ENCODE assay signal across 9 cellular contexts in genomic region chr18:10453885-10454772, GRCh38. TPM values are rescaled to one million over a fixed set of nuclear protein-coding genes. Genes with fewer than 3 reads are reported as not detected.
DNase-seq lines count a peak whose midpoint lies in the region; ATAC-seq and TF ChIP-seq lines count a peak whose summit lies in the region.
"Had no signal": no experiment of that assay in that cellular context is flagged by ENCODE, and none has a peak within 500 bp of the region (broad histone marks: within the 10 kb centered on the region; RNA-seq: fewer than 3 reads in every experiment).

TSS of gene APCDD1 (plus strand) at chr18:10454635. CDS start at chr18:10454982, 347 bp downstream.

- peak; percentile 34 for DNase-seq in DND-41
- DNase-seq in NCI-H2196 treated with DMSO at 0.1 percent for 48 hours (lab: John Stamatoyannopoulos, UW; ENCODE audit: unreplicated experiment) = peak; percentile 78
- DNase-seq in NCI-H446 treated with DMSO at 0.1 percent for 48 hours (lab: John Stamatoyannopoulos, UW) = no peak
- DNase-seq in HK-2 (ENCODE audit: unreplicated experiment) = no peak

- H3K4me1 ChIP-seq in DND-41 (ENCODE audit: insufficient read depth, low read length) = peaks cover 12% of the 10 kb centered on the region
- peaks cover 6 to 12% (median 9%) of the 10 kb centered on the region in 4 donors for H3K4me1 ChIP-seq in liver (ENCODE audit: control insufficient read depth in 4 of 4, insufficient read depth in 4 of 4, low read length in 3 of 4)
- H3K4me1 ChIP-seq in stomach smooth muscle (ENCODE audit: control insufficient read depth, insufficient read depth, low read length) = peaks cover 28% of the 10 kb centered on the region

- H3K79me2 ChIP-seq in DND-41 (ENCODE audit: insufficient read depth, low read length) = no peaks in the 10 kb centered on the region

- ATAC-seq in DND-41 (ENCODE audit: insufficient read depth, low read depth) (peak; percentile 75), GM18861 (IDR thresholded peaks at IDR 0.05; ENCODE audit: unreplicated experiment) (no peak)
- ATAC-seq: K562 had no signal

- H3K36me3 ChIP-seq in DND-41 (ENCODE audit: insufficient read depth, low read length) = no peaks in the 10 kb centered on the region
- H3K36me3 ChIP-seq in liver (ENCODE audit: control insufficient read depth in 4 of 4, insufficient read depth in 3 of 4, low read depth in 1 of 4, low read length in 3 of 4) = no peaks in the 10 kb centered on the region
- H3K36me3 ChIP-seq in stomach smooth muscle (ENCODE audit: control insufficient read depth in 2 of 2, insufficient read depth in 2 of 2, low read length in 2 of 2) = no peaks in the 10 kb centered on the region

- WGBS in liver = 11% methylated on average over 80 of the region's 80 CpGs

- peak within 1 kb of the TSS; percentile 64 for H3K4me2 ChIP-seq in DND-41 (ENCODE audit: insufficient read depth, low read length)

- H3K4me3 ChIP-seq in DND-41 (ENCODE audit: low read depth in 1 of 2, low read length in 2 of 2) = peak within 1 kb of the TSS in 1 of 2 experiments; percentile 53; a peak in 3 of 4 replicates
- peak within 1 kb of the TSS in 2 of 3 donors; percentile 36 to 54 for H3K4me3 ChIP-seq in liver (ENCODE audit: low read depth in 1 of 3, low read length in 3 of 3)
- H3K4me3 ChIP-seq in stomach smooth muscle (ENCODE audit: low read length in 2 of 2) = peak within 1 kb of the TSS; percentile 81 to 90
- H3K4me3 ChIP-seq: K562 had no signal

- H3K9me3 ChIP-seq in DND-41 (ENCODE audit: insufficient read depth, low read length, severe bottlenecking) = no peaks in the 10 kb centered on the region
- H3K9me3 ChIP-seq in liver (ENCODE audit: control insufficient read depth in 4 of 4, low read length in 3 of 4) = no peaks in the 10 kb centered on the region
- no peaks in the 10 kb centered on the region for H3K9me3 ChIP-seq in stomach smooth muscle (ENCODE audit: control insufficient read depth in 2 of 2, low read length in 2 of 2)

- no peak for TF ChIP-seq RAD21 in liver (IDR thresholded peaks at IDR 0.05)

- peak within 1 kb of the TSS; percentile 45; the same call in 1 of the 2 replicates for H2AFZ ChIP-seq in DND-41 (ENCODE audit: low read depth, low read length)

- H3K27me3 ChIP-seq in DND-41 (ENCODE audit: insufficient read depth, low read length, poor library complexity) (peaks cover 44% of the 10 kb centered on the region), liver (ENCODE audit: control insufficient read depth in 4 of 4, insufficient read depth in 4 of 4, low read length in 3 of 4) (peaks cover 3 to 24% (median 11%) of the 10 kb centered on the region in 4 donors), stomach smooth muscle (ENCODE audit: control insufficient read depth in 1 of 2, insufficient read depth in 2 of 2, low read length in 2 of 2) (no peaks in the 10 kb centered on the region)

- 0 out of 2 replicates have a peak, but pooled peaks cover 6% of the 10 kb centered on the region for H4K20me1 ChIP-seq in DND-41 (ENCODE audit: insufficient read depth, low read length)

- TF ChIP-seq CTCF in DND-41 (IDR thresholded peaks at IDR 0.05; ENCODE audit: borderline replicate concordance, extremely low read depth, low read length, poor library complexity, severe bottlenecking) = no peak
- TF ChIP-seq CTCF in liver (IDR thresholded peaks at IDR 0.05; ENCODE audit: low read depth, low read length, missing input control) = no peak

- H3K9ac ChIP-seq in DND-41 (ENCODE audit: low read depth, low read length) = peak within 1 kb of the TSS; percentile 47; the same call in 1 of the 2 replicates
- no peak within 1 kb of the TSS for H3K9ac ChIP-seq in liver (ENCODE audit: low read depth in 1 of 2, low read length in 2 of 2)
- peak within 1 kb of the TSS; percentile 70 to 86 for H3K9ac ChIP-seq in stomach smooth muscle (ENCODE audit: low read length in 2 of 2)

- no peak within 1 kb of the TSS for H3K27ac ChIP-seq in DND-41 (ENCODE audit: low read length)
- peak within 1 kb of the TSS; percentile 92 for H3K27ac ChIP-seq in cingulate gyrus (ENCODE audit: low read depth, low read length)
- H3K27ac ChIP-seq in liver (ENCODE audit: low read depth in 1 of 2, low read length in 2 of 2) = no peak within 1 kb of the TSS
- H3K27ac ChIP-seq in stomach smooth muscle (ENCODE audit: low read length) = peak within 1 kb of the TSS; percentile 84

TF ChIP-seq in liver, 16 proteins besides CTCF, POLR2A, EP300 and RAD21:
- TF ChIP-seq FOXA1 (IDR thresholded peaks at IDR 0.05) = no peak
- no peak for TF ChIP-seq YY1 (IDR thresholded peaks at IDR 0.05)
- no peak for TF ChIP-seq SP1 (IDR thresholded peaks at IDR 0.05)
- no peak for TF ChIP-seq MAX (IDR thresholded peaks at IDR 0.05)
- TF ChIP-seq HNF4A (conservative IDR thresholded peaks at IDR 0.05) = no peak
- no peak for TF ChIP-seq JUND (IDR thresholded peaks at IDR 0.05)
- TF ChIP-seq HNF4G (IDR thresholded peaks at IDR 0.05) = no peak
- no peak for TF ChIP-seq TAF1 (conservative IDR thresholded peaks at IDR 0.05)
- no peak for TF ChIP-seq EGR1 (IDR thresholded peaks at IDR 0.05; ENCODE audit: low read depth in 2 of 2)
- no peak for TF ChIP-seq ATF3 (IDR thresholded peaks at IDR 0.05)
- no peak for TF ChIP-seq ZBTB33 (IDR thresholded peaks at IDR 0.05)
- no peak for TF ChIP-seq GABPA (IDR thresholded peaks at IDR 0.05 in 1 of 2, conservative IDR thresholded peaks at IDR 0.05 in 1 of 2)
- TF ChIP-seq NR2F2 (IDR thresholded peaks at IDR 0.05) = no peak

RNA-seq across cellular contexts. Expression of gene APCDD1, which starts in this region (rescaled TPM):
- total RNA-seq in liver = 1 to 10 TPM in 1 of 2 donors, under 1 TPM in 1; 0.89 to 2.8 TPM
- polyA plus RNA-seq in liver = 1 to 10 TPM in 1 of 2 donors, under 1 TPM in 1; 0.51 to 2.1 TPM
- polyA plus RNA-seq: K562 had no signal

Comparison
In these comparisons a context has a peak if more than half of its experiments do, and no peak if none do; other contexts are left out.
1. DNase-seq: peak in DND-41 (single experiment) and NCI-H2196 treated with DMSO at 0.1 percent for 48 hours (single experiment); none in NCI-H446 treated with DMSO at 0.1 percent for 48 hours (single experiment) and HK-2 (single experiment).
2. H3K27ac ChIP-seq: peak in cingulate gyrus (single experiment) and stomach smooth muscle (single experiment); none in DND-41 (single experiment) and liver (0 of 2).
3. H3K9ac ChIP-seq: peak in DND-41 (single experiment) and stomach smooth muscle (2 of 2); none in liver (0 of 2).